In the genomic region with DNA sequence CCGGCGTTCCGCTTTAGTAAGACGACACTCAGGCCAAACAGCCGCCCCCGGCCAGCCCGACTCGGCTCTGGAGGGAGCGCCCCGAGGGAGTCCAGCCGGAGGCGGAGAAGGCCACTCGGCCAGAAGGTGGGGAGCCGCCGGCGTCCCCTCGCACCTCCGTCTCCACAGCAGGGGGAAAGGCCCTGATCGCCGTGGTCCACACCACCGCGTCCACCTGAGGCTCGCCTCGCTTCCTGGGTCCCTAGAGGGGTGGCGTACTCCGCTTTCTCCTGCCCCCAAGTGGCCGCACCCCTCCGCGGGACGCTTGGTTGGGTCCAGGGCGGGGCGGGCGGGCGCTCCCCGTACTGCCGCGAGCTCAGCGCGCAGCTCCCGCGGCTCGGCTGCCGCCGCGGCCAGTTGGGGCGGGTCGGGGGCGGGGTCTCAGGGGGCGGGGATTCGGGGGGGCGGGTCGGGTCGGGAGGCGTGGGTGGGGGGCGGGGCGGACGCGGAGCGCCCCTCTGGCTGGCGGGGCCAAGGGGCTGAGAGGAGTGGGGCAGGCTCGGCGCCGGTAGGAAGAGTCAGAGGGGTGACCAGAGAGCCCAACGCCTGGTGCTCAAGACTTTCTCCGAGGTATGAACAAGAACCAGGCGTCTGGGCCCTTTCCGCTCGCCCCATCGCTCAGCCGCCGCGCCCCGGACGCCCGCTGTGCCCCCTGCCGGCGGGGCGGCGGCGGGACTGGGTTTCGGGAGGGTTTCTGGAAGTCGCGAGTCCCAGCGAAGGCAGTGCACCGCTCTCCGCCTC, we compare ENCODE assay signal across 8 cellular contexts. TPM values are rescaled to one million over a fixed set of nuclear protein-coding genes. Genes with fewer than 3 reads are reported as not detected.
A peak's percentile ranks its signal among the peaks of the same experiment; 100 is the strongest.
DNase-seq lines count a peak whose midpoint lies in the region; ATAC-seq and TF ChIP-seq lines count a peak whose summit lies in the region.

A gene (plus strand): TSS at position 523 of the 780 bp plus-strand sequence. CDS start 37,927 bp downstream, outside the sequence.

- peak within 1 kb of the TSS; percentile 77 for H3K27ac Mint-ChIP-seq in activated CD8-positive, alpha-beta memory T cell treated with anti-CD3 and anti-CD28 coated beads, Interleukin-2, amount 10 ng/mL, durations not matched to agents 7 days and 5 days

- no peaks in the 10 kb centered on the region for H3K27me3 ChIP-seq in endocrine pancreas (ENCODE audit: control insufficient read depth, insufficient read depth, low read length)

- 0% methylated on average over 46 to 55 of the region's 86 CpGs for WGBS in mesodermal cell (ENCODE audit: insufficient coverage in 2 of 2), 2 experiments

- H3K9me3 Mint-ChIP-seq in activated CD8-positive, alpha-beta memory T cell treated with anti-CD3 and anti-CD28 coated beads, Interleukin-2, amount 10 ng/mL, durations not matched to agents 7 days and 5 days (ENCODE audit: low read depth), result no peaks in the 10 kb centered on the region

- H3K36me3 ChIP-seq in endocrine pancreas (ENCODE audit: control insufficient read depth, insufficient read depth, low read length) (no peaks in the 10 kb centered on the region), mesodermal cell (ENCODE audit: control insufficient read depth, insufficient read depth, low read length) (peaks cover 13% of the 10 kb centered on the region)

- H3K9ac ChIP-seq in endocrine pancreas (ENCODE audit: control insufficient read depth, insufficient read depth, low read length), result peak within 1 kb of the TSS; percentile 77

- CTCF ChIA-PET in activated CD8-positive, alpha-beta memory T cell treated with anti-CD3 and anti-CD28 coated beads, Interleukin-2, amount 10 ng/mL, durations not matched to agents 7 days and 5 days (lab: Charles Lee), result interaction anchor here (0.9 to 3.0 kb wide), 12 partner anchors 8 to 663 kb away, joined by 3 to 19 read pairs (median 5); a partner anchor contains a TSS

- no peaks in the 10 kb centered on the region for H3K36me3 Mint-ChIP-seq in activated CD8-positive, alpha-beta memory T cell treated with anti-CD3 and anti-CD28 coated beads, Interleukin-2, amount 10 ng/mL, durations not matched to agents 7 days and 5 days

- peak; percentile 74 for DNase-seq in NCI-H774 (lab: John Stamatoyannopoulos, UW)
- DNase-seq in activated CD8-positive, alpha-beta memory T cell treated with anti-CD3 and anti-CD28 coated beads, Interleukin-2, amount 10 ng/mL, durations not matched to agents 7 days and 5 days, result peak; percentile 90
- DNase-seq in stimulated activated CD8-positive, alpha-beta memory T cell treated with anti-CD3 and anti-CD28 coated beads, Interleukin-15, amount 100 ng/mL, for 24 hours (ENCODE audit: low read depth), result peak; percentile 47

- H3K27me3 Mint-ChIP-seq in activated CD8-positive, alpha-beta memory T cell treated with anti-CD3 and anti-CD28 coated beads, Interleukin-2, amount 10 ng/mL, durations not matched to agents 7 days and 5 days, result peaks cover 35% of the 10 kb centered on the region

- H3K27ac ChIP-seq in C4-2B (peak within 1 kb of the TSS; percentile 87), mesodermal cell (ENCODE audit: low read depth, low read length, severe bottlenecking) (peak within 1 kb of the TSS; percentile 98)

- H3K9me3 ChIP-seq in endocrine pancreas (ENCODE audit: control insufficient read depth, low read length) (no peaks in the 10 kb centered on the region), mesodermal cell (ENCODE audit: control insufficient read depth, low read length) (no peaks in the 10 kb centered on the region)

- TF ChIP-seq CTCF in C4-2B (conservative IDR thresholded peaks at IDR 0.05), result peak; percentile 84

- peaks cover 22% of the 10 kb centered on the region for H3K4me1 Mint-ChIP-seq in activated CD8-positive, alpha-beta memory T cell treated with anti-CD3 and anti-CD28 coated beads, Interleukin-2, amount 10 ng/mL, durations not matched to agents 7 days and 5 days

- peak within 1 kb of the TSS; percentile 68 for H3K4me3 ChIP-seq in endocrine pancreas (ENCODE audit: control insufficient read depth, insufficient read depth, low read length)
- H3K4me3 ChIP-seq in mesodermal cell (ENCODE audit: extremely low read depth, insufficient read depth, low read length, poor library complexity, severe bottlenecking), result peak within 1 kb of the TSS; percentile 92

- peak within 1 kb of the TSS; percentile 79 for H3K4me3 Mint-ChIP-seq in activated CD8-positive, alpha-beta memory T cell treated with anti-CD3 and anti-CD28 coated beads, Interleukin-2, amount 10 ng/mL, durations not matched to agents 7 days and 5 days

- H3K4me1 ChIP-seq in endocrine pancreas (ENCODE audit: control insufficient read depth, insufficient read depth, low read length) (peaks cover 6% of the 10 kb centered on the region), mesodermal cell (ENCODE audit: control insufficient read depth, insufficient read depth, low read length, poor library complexity, severe bottlenecking) (peaks cover 7% of the 10 kb centered on the region)

- ATAC-seq in GM19328 (IDR thresholded peaks at IDR 0.05; ENCODE audit: unreplicated experiment), result peak; percentile 67
- ATAC-seq in HG03520 (IDR thresholded peaks at IDR 0.05; ENCODE audit: unreplicated experiment), result peak; percentile 64
- peak; percentile 84 for ATAC-seq in activated CD8-positive, alpha-beta memory T cell treated with anti-CD3 and anti-CD28 coated beads, Interleukin-2, amount 10 ng/mL, durations not matched to agents 7 days and 5 days

RNA-seq across cellular contexts. Expression of the gene that starts here (rescaled TPM):
- total RNA-seq in activated CD8-positive, alpha-beta memory T cell treated with anti-CD3 and anti-CD28 coated beads, Interleukin-2, amount 10 ng/mL, durations not matched to agents 7 days and 5 days, result 1 to 10 TPM; 2.1 to 2.5 TPM
- polyA plus RNA-seq in mesodermal cell (2013, experiment 1 of 2), result 50.6 TPM
- 47.9 TPM for polyA plus RNA-seq in mesodermal cell (2013, experiment 2 of 2)

Comparison
In these comparisons a context has a peak if more than half of its experiments do, and no peak if none do; other contexts are left out.
1. Peak in every context shown above with its lines: DNase-seq, ATAC-seq, H3K4me3 ChIP-seq and H3K27ac ChIP-seq.